Comparison of ENCODE assay signal across 8 cellular contexts in the genomic region with DNA sequence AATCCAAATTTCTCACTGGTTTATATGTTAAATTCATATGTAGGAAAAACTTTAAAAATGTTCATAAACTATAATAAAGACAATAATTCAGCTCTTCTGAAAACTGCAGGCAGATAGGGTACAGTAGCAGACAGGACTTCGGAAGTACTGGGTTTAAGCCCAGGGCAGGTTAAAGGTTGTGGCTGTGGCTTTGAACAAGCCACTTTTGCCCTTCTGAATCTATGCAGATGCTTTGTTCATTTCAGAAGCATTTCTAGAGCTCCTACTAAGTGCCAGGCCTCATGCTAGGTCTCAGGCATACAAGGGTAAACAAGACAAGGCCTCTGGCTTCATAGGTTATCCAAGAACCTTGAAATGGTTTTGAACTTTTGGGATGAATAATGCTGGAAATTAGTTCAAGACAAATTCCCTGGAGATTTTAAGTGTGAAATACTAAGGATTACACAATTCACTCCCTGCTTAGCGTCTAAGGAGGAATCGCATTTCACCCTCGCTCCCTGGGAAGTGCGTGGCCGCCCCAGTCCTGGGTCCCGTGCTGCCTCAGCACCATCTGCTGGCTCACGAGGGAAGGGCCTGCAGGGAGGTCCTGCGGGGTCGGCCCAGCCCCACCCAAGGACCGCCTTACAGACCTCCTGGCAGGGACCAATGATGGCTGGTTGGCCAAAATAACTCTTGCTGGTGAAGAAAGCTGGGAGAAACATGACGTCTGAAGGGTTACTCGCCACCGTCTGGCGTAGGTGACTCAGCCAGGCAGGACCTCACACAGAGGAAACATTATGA.
DNase-seq lines count a peak whose midpoint lies in the region; ATAC-seq, FAIRE-seq and TF ChIP-seq lines count a peak whose summit lies in the region.

No MANE protein-coding gene starts in this region.

- H3K27ac ChIP-seq in dorsolateral prefrontal cortex, result no peak overlapping the region

- peaks cover 0 to 9% (median 0%) of the 10 kb centered on the region in 45 donors for H3K27me3 ChIP-seq in dorsolateral prefrontal cortex

- FAIRE-seq in urothelium cell line (lab: Jason Lieb, UNC), result peak; percentile 98

- no peak overlapping the region for H3K4me3 ChIP-seq in dorsolateral prefrontal cortex

- peak; percentile 72 for ATAC-seq in GM21423 (IDR thresholded peaks at IDR 0.05; ENCODE audit: unreplicated experiment)
- no peak for ATAC-seq in HG02938 (IDR thresholded peaks at IDR 0.05; ENCODE audit: unreplicated experiment)

- TF ChIP-seq CTCF in dorsolateral prefrontal cortex (IDR thresholded peaks at IDR 0.05 in 54 of 56, conservative IDR thresholded peaks at IDR 0.05 in 2 of 56; ENCODE audit: low read depth in 1 of 56, partially characterized antibody in 56 of 56), result peak in 55 of 56 donors; percentile 38 to 91 (median 66)

- intact Hi-C loops in dorsolateral prefrontal cortex (cut with DNase I), result loop anchor here (5.0 kb wide), 1 partner anchor 605 kb away; no protein-coding TSS in a partner anchor

- peak; percentile 86 for DNase-seq in D341Med (ENCODE audit: low spot score)
- DNase-seq in NCI-H2171 treated with DMSO at 0.1 percent for 48 hours (lab: John Stamatoyannopoulos, UW), result peak; percentile 83
- DNase-seq in dorsolateral prefrontal cortex, result peak in 4 of 10 donors; percentile 10 to 63 (median 34)
- DNase-seq in medulla oblongata (ENCODE audit: extremely low spot score), result peak; percentile 37
- peak; percentile 97 for DNase-seq in urothelium cell line (ENCODE audit: low spot score)
- DNase-seq in foreskin melanocyte, result no peak
